Comparison of ENCODE assay signal across 8 cellular contexts in genomic region chr7:42745357-42746022, GRCh38.
DNase-seq lines count a peak whose midpoint lies in the region; ATAC-seq and TF ChIP-seq lines count a peak whose summit lies in the region.

No MANE protein-coding gene starts in this region.

- peaks cover 0 to 15% (median 3%) of the 10 kb centered on the region in 8 donors for H3K9me3 Mint-ChIP-seq in CD4-positive, alpha-beta memory T cell
- peaks cover 0 to 10% (median 1%) of the 10 kb centered on the region in 6 donors for H3K9me3 Mint-ChIP-seq in immature natural killer cell

- DNase-seq in CMK (ENCODE audit: low read depth) (peak; percentile 7), HCT116 (ENCODE audit: low read depth, low spot score) (peak; percentile 16), WERI-Rb-1 (peak; percentile 36), Right ventricle myocardium superior (peak; percentile 62), COLO829 (ENCODE audit: low spot score) (no peak), immature natural killer cell (no peak)
- peak; percentile 32 to 36 for DNase-seq in stimulated activated CD8-positive, alpha-beta memory T cell treated with anti-CD3 and anti-CD28 coated beads, Interleukin-2, amount 100 ng/mL, for 48 hours (ENCODE audit: low read depth in 2 of 2)
- no peak for DNase-seq in CD4-positive, alpha-beta memory T cell

- H3K36me3 ChIP-seq in HCT116 (ENCODE audit: control insufficient read depth in 1 of 2, insufficient read depth in 2 of 2, low read length in 2 of 2) (no peaks in the 10 kb centered on the region), WERI-Rb-1 (no peaks in the 10 kb centered on the region)
- H3K36me3 ChIP-seq in CD4-positive, alpha-beta memory T cell (ENCODE audit: insufficient read depth, low read length), result no peaks in the 10 kb centered on the region

- no peaks in the 10 kb centered on the region for H3K36me3 Mint-ChIP-seq in CD4-positive, alpha-beta memory T cell
- H3K36me3 Mint-ChIP-seq in immature natural killer cell, result no peaks in the 10 kb centered on the region

- CTCF ChIA-PET in HCT116 (lab: Charles Lee), result interaction anchor here (1.1 to 1.8 kb wide), 5 partner anchors 9 to 805 kb away, joined by 3 to 7 read pairs (median 4); no protein-coding TSS in a partner anchor
- CTCF ChIA-PET in CD4-positive, alpha-beta memory T cell (lab: Charles Lee; ENCODE audit: partially characterized antibody), result interaction anchor here (1.5 kb wide), 2 partner anchors 13 to 24 kb away, joined by 3 to 4 read pairs; no protein-coding TSS in a partner anchor

- no peaks in the 10 kb centered on the region for H3K79me2 ChIP-seq in HCT116 (ENCODE audit: insufficient read depth, low read length)

- H3K4me1 Mint-ChIP-seq in CD4-positive, alpha-beta memory T cell, result no peaks in the 10 kb centered on the region
- no peaks in the 10 kb centered on the region for H3K4me1 Mint-ChIP-seq in immature natural killer cell

- POLR2A ChIA-PET in HCT116 (lab: Charles Lee), result no interaction called here
- POLR2A ChIA-PET in CD4-positive, alpha-beta memory T cell (lab: Charles Lee; ENCODE audit: partially characterized antibody), result no interaction called here

- H3K9ac ChIP-seq in HCT116 (ENCODE audit: low read length), result no peak overlapping the region

- H4K20me1 ChIP-seq in HCT116 (ENCODE audit: insufficient read depth), result no peaks in the 10 kb centered on the region

- peak; percentile 55 for ATAC-seq in HCT116
- ATAC-seq in Right ventricle myocardium superior (ENCODE audit: poor library complexity), result peak; percentile 87

- H3K9me3 ChIP-seq in HCT116 (ENCODE audit: control insufficient read depth in 1 of 2, insufficient read depth in 1 of 2, low read depth in 1 of 2, low read length in 2 of 2) (no peaks in the 10 kb centered on the region), WERI-Rb-1 (ENCODE audit: severe bottlenecking) (no peaks in the 10 kb centered on the region)
- H3K9me3 ChIP-seq in CD4-positive, alpha-beta memory T cell (ENCODE audit: control insufficient read depth in 1 of 2, low read length in 2 of 2), result no peaks in the 10 kb centered on the region

- no peaks in the 10 kb centered on the region for H3K9me2 ChIP-seq in HCT116 (ENCODE audit: insufficient read depth)

- no peak overlapping the region for H3K4me3 ChIP-seq in HCT116 (replicated peaks in 1 of 2; ENCODE audit: low read depth in 1 of 2, low read length in 2 of 2)
- no peak overlapping the region for H3K4me3 ChIP-seq in WERI-Rb-1 (ENCODE audit: low read depth, low read length)
- H3K4me3 ChIP-seq in CD4-positive, alpha-beta memory T cell (ENCODE audit: low read length in 2 of 2), result no peak overlapping the region

- H2AFZ ChIP-seq in HCT116 (ENCODE audit: low read depth, low read length, poor library complexity, severe bottlenecking), result no peak overlapping the region

- TF ChIP-seq CTCF in HCT116 (IDR thresholded peaks at IDR 0.05 in 2 of 3, conservative IDR thresholded peaks at IDR 0.05 in 1 of 3; ENCODE audit: borderline replicate concordance in 1 of 3, insufficient read depth in 1 of 3, low read depth in 2 of 3, low read length in 2 of 3) (peak in 2 of 3 experiments; percentile 84 to 88; a peak in 4 of 6 replicates), WERI-Rb-1 (IDR thresholded peaks at IDR 0.05; ENCODE audit: low read depth, low read length) (peak; percentile 80)

- TF ChIP-seq POLR2A in HCT116 (IDR thresholded peaks at IDR 0.05; ENCODE audit: borderline replicate concordance, extremely low read depth, insufficient read depth, insufficient read length), result no peak

- no peak overlapping the region for H3K4me2 ChIP-seq in HCT116 (ENCODE audit: low read length)

- no peak for TF ChIP-seq RAD21 in HCT116 (IDR thresholded peaks at IDR 0.05; ENCODE audit: low read depth)

- RAD21 ChIA-PET in HCT116 (lab: Charles Lee; ENCODE audit: low non-redundant PET in 1 of 2, low total read pairs in 2 of 2, uncharacterized antibody in 2 of 2, unreplicated experiment in 2 of 2), result no interaction called here

- no peaks in the 10 kb centered on the region for H3K4me1 ChIP-seq in HCT116 (ENCODE audit: control insufficient read depth in 1 of 2, insufficient read depth in 2 of 2, low read length in 2 of 2)
- H3K4me1 ChIP-seq in CD4-positive, alpha-beta memory T cell (ENCODE audit: insufficient read depth, low read length), result no peaks in the 10 kb centered on the region

- H3K27me3 ChIP-seq in HCT116 (ENCODE audit: insufficient read depth, low read length), result no peaks in the 10 kb centered on the region
- peaks cover 24% of the 10 kb centered on the region for H3K27me3 ChIP-seq in WERI-Rb-1 (ENCODE audit: insufficient read depth, low read depth, severe bottlenecking)
- no peaks in the 10 kb centered on the region for H3K27me3 ChIP-seq in CD4-positive, alpha-beta memory T cell (ENCODE audit: insufficient read depth, low read length)

- intact Hi-C loops in HCT116 (cut with micrococcal nuclease), result no loop called here
- intact Hi-C loops in Right ventricle myocardium superior (cut with DNase I), result no loop called here
- intact Hi-C loops in CD4-positive, alpha-beta memory T cell (cut with micrococcal nuclease), result no loop called here

- no peak overlapping the region for H3K4me3 Mint-ChIP-seq in CD4-positive, alpha-beta memory T cell
- no peak overlapping the region for H3K4me3 Mint-ChIP-seq in immature natural killer cell

- no peaks in the 10 kb centered on the region for H3K27me3 Mint-ChIP-seq in CD4-positive, alpha-beta memory T cell
- H3K27me3 Mint-ChIP-seq in immature natural killer cell (ENCODE audit: low read depth in 3 of 3), result peaks cover 2 to 5% (median 4%) of the 10 kb centered on the region in 3 donors

- H3K27ac Mint-ChIP-seq in CD4-positive, alpha-beta memory T cell, result no peak overlapping the region
- no peak overlapping the region for H3K27ac Mint-ChIP-seq in immature natural killer cell

- no peak overlapping the region for H3K27ac ChIP-seq in HCT116 (ENCODE audit: low read depth, low read length)
- no peak overlapping the region for H3K27ac ChIP-seq in WERI-Rb-1
- no peak overlapping the region for H3K27ac ChIP-seq in CD4-positive, alpha-beta memory T cell (ENCODE audit: low read depth, low read length)

- BruUV-seq in HCT116 (replicated peaks; lab: Mats Ljungman, UMichigan), result no TSS peak

TF ChIP-seq in HCT116, 20 proteins besides CTCF, POLR2A, EP300 and RAD21:
- TF ChIP-seq CBX3 (IDR thresholded peaks at IDR 0.05; ENCODE audit: low read depth) (no peak), ZFX (IDR thresholded peaks at IDR 0.05) (no peak), MAX (IDR thresholded peaks at IDR 0.05) (no peak)

Comparison
In these comparisons a context has a peak if more than half of its experiments do, and no peak if none do; other contexts are left out.
1. DNase-seq: peak in CMK (single experiment), HCT116 (single experiment), WERI-Rb-1 (single experiment), Right ventricle myocardium superior (single experiment) and stimulated activated CD8-positive, alpha-beta memory T cell treated with anti-CD3 and anti-CD28 coated beads, Interleukin-2, amount 100 ng/mL, for 48 hours (2 of 2); none in COLO829 (single experiment), CD4-positive, alpha-beta memory T cell (0 of 5) and immature natural killer cell (0 of 3).